Comparison of ENCODE assay signal across 8 cellular contexts in the genomic region with DNA sequence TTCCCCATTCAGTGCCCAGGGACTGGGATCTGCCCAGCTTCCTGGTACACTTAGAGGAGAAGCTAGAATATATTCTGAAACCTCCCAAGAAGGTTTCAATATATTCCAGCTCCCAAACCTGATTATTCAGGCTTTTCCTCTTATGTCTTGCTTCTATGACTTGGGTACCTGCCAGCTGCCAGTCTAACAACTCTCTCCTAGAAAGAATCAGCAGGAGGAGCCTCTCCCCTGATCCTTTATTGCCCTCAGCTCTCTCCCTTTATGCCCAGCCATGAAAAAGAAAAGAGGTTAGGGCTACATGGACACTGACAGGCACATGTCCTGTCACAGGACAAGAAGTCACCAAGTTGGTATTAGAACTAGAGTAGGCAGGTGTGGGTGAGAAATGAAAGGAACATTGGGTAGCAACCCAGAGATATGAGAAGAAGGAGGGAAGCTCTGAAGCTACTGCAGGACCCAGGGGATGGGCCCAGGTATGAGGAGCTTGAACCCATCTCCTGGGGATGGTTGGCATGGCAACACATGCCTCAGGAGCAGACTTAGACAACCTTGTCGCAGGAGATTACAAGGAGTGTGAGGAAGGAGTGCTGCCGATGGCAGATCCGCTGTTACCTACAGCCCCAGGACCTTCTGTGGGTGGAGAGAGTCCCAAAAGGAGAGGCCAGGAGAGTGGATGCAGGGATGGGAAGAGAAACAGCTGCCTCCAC. TPM values are rescaled to one million over a fixed set of nuclear protein-coding genes. Genes with fewer than 3 reads are reported as not detected.
DNase-seq lines count a peak whose midpoint lies in the region; ATAC-seq and TF ChIP-seq lines count a peak whose summit lies in the region.

No MANE protein-coding gene starts in this region.

- H3F3A ChIP-seq in neural progenitor cell (ENCODE audit: low read depth), result peaks cover 49% of the 10 kb centered on the region

- TF ChIP-seq CTCF in Calu3 (IDR thresholded peaks at IDR 0.05; ENCODE audit: unreplicated experiment) (no peak), neural progenitor cell (IDR thresholded peaks at IDR 0.05) (no peak)

- no peak overlapping the region for H3K9ac ChIP-seq in neural progenitor cell

- no TSS peak for BruUV-seq in Calu3 (replicated peaks; lab: Mats Ljungman, UMichigan)

- H3K9me3 Mint-ChIP-seq in Calu3 (ENCODE audit: low read depth, unreplicated experiment) (no peaks in the 10 kb centered on the region), neural progenitor cell (no peaks in the 10 kb centered on the region)

- peak overlapping the region; percentile 26 for H3K27ac Mint-ChIP-seq in Calu3 (ENCODE audit: unreplicated experiment)
- H3K27ac Mint-ChIP-seq in neural progenitor cell, result no peak overlapping the region

- H3K27me3 ChIP-seq in neural progenitor cell, result peaks cover 20% of the 10 kb centered on the region

- peak overlapping the region; percentile 87 for H3K4me3 Mint-ChIP-seq in Calu3 (ENCODE audit: low read depth, unreplicated experiment)
- peak overlapping the region; percentile 94 for H3K4me3 Mint-ChIP-seq in neural progenitor cell

- peak overlapping the region; percentile 79 for H3K4me3 ChIP-seq in neural progenitor cell

- no peak for ATAC-seq in GM19397 (IDR thresholded peaks at IDR 0.05; ENCODE audit: unreplicated experiment)

- H3K4me1 ChIP-seq in neural progenitor cell, result peaks cover 47% of the 10 kb centered on the region

- H3K36me3 Mint-ChIP-seq in Calu3 (ENCODE audit: insufficient read depth, unreplicated experiment) (peaks cover 49% of the 10 kb centered on the region), neural progenitor cell (no peaks in the 10 kb centered on the region)

- intact Hi-C loops in Calu3 (cut with micrococcal nuclease; ENCODE audit: unreplicated experiment), result no loop called here

- H3K4me1 Mint-ChIP-seq in Calu3 (ENCODE audit: low read depth, unreplicated experiment) (peaks cover 12% of the 10 kb centered on the region), neural progenitor cell (peaks cover 57% of the 10 kb centered on the region)

- CTCF ChIA-PET in Calu3 (lab: Charles Lee), result interaction anchor here (0.6 to 2.0 kb wide), 2 partner anchors 27 to 63 kb away, joined by 3 to 7 read pairs; no protein-coding TSS in a partner anchor

- peak overlapping the region; percentile 89 for H3K4me2 ChIP-seq in neural progenitor cell

- peaks cover 12% of the 10 kb centered on the region for H3K79me2 ChIP-seq in neural progenitor cell (ENCODE audit: low read depth)

- no peaks in the 10 kb centered on the region for H3K9me3 ChIP-seq in neural progenitor cell (ENCODE audit: low read depth)

- H3K27ac ChIP-seq in neural progenitor cell, result no peak overlapping the region

- DNase-seq in Calu3 (no peak), NCI-H2029 (lab: John Stamatoyannopoulos, UW) (peak; percentile 31), dermis blood vessel endothelial cell (peak; percentile 22), neural progenitor cell (ENCODE audit: low spot score) (no peak), MV-4-11 (lab: John Stamatoyannopoulos, UW) (no peak), epidermal melanocyte (ENCODE audit: insufficient read length, low spot score) (no peak), AG08396 (ENCODE audit: low spot score) (no peak)

- H2AFZ ChIP-seq in neural progenitor cell (replicated peaks), result no peak overlapping the region

- H3K36me3 ChIP-seq in neural progenitor cell, result no peaks in the 10 kb centered on the region

- peaks cover 17% of the 10 kb centered on the region for H4K20me1 ChIP-seq in neural progenitor cell (ENCODE audit: low read depth)

- H3K27me3 Mint-ChIP-seq in Calu3 (ENCODE audit: unreplicated experiment) (peaks cover 13% of the 10 kb centered on the region), neural progenitor cell (ENCODE audit: insufficient read depth, low read depth) (peaks cover 10% of the 10 kb centered on the region)

RNA-seq across cellular contexts. Expression of a gene that starts 2.0 kb away (rescaled TPM):
- total RNA-seq in Calu3 (2022) (17.9 and 21.1 TPM in 2 replicates), dermis blood vessel endothelial cell (16.3 and 20.0 TPM in 2 replicates), neural progenitor cell (ENCODE audit: low replicate concordance) (25.0 and 31.3 TPM in 2 replicates)

RNA-seq across cellular contexts. Expression of a gene that starts 27.4 kb away (rescaled TPM):
- total RNA-seq in Calu3 (2022) (39.0 and 42.9 TPM in 2 replicates), dermis blood vessel endothelial cell (39.0 and 43.3 TPM in 2 replicates), neural progenitor cell (ENCODE audit: low replicate concordance) (22.4 and 42.4 TPM in 2 replicates)

RNA-seq across cellular contexts. Expression of a gene that starts 35.7 kb away (rescaled TPM):
- total RNA-seq in Calu3 (2022), result 80.8 and 89.6 TPM in 2 replicates
- 115 and 124 TPM in 2 replicates for total RNA-seq in dermis blood vessel endothelial cell
- 95.6 and 109 TPM in 2 replicates for total RNA-seq in neural progenitor cell (ENCODE audit: low replicate concordance)

RNA-seq across cellular contexts. Expression of a gene that starts 49.4 kb away (rescaled TPM):
- total RNA-seq in Calu3 (2022), result 7.4 and 14.2 TPM in 2 replicates
- 3.4 and 10.9 TPM in 2 replicates for total RNA-seq in dermis blood vessel endothelial cell
- 9.8 and 16.7 TPM in 2 replicates for total RNA-seq in neural progenitor cell (ENCODE audit: low replicate concordance)

Comparison
In these comparisons a context has a peak if more than half of its experiments do, and no peak if none do; other contexts are left out.
1. DNase-seq: peak in NCI-H2029 (single experiment) and dermis blood vessel endothelial cell (single experiment); none in Calu3 (single experiment), neural progenitor cell (single experiment), MV-4-11 (single experiment), epidermal melanocyte (single experiment) and AG08396 (single experiment).